Comparison of ENCODE assay signal across 19 cellular contexts in the genomic region with DNA sequence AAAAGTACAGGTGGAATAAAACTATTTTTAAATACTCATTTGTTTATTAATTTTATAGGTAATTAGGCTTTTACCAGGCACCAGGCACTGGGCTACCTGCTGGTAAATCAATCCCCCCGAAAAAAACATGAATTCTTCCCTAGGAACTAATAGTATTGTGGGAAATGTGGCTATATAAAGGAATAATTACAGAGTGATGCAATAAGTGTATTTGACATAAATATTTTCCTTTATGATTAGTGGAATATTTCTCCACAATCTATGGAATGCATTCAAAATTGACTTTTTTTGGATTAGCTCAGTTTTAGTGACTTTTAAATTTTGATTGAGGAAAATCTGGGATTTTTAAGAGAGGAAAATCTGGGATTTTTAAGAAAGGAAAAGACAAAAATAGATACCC.
"Had no signal": no experiment of that assay in that cellular context is flagged by ENCODE, and none has a peak within 500 bp of the region (broad histone marks: within the 10 kb centered on the region; RNA-seq: fewer than 3 reads in every experiment).

No MANE protein-coding gene starts in this region.

- H3K36me3 ChIP-seq: esophagus squamous epithelium, gastroesophageal sphincter, neural progenitor cell, ovary, right atrium auricular region, suprapubic skin, tibial artery, upper lobe of left lung, vagina had no signal

- ATAC-seq: gastroesophageal sphincter; left colon; left ventricle myocardium superior; natural killer cell treated with Interleukin-12 subunit alpha and Interleukin-12 subunit beta and Interleukin-15 and Interleukin-18, amount 100 ng/mL, for 72 hours had no signal

- H3K4me2 ChIP-seq: neural progenitor cell had no signal

- H3K4me3 ChIP-seq: esophagus squamous epithelium, gastroesophageal sphincter, lung, neural progenitor cell, ovary, right atrium auricular region, suprapubic skin, tibial artery, upper lobe of left lung, vagina had no signal

- H3K4me3 Mint-ChIP-seq: effector memory CD8-positive, alpha-beta T cell; neural progenitor cell had no signal

- H3K27me3 Mint-ChIP-seq: effector memory CD8-positive, alpha-beta T cell had no signal

- H3K9ac ChIP-seq: neural progenitor cell had no signal

- H3K9me3 ChIP-seq: esophagus squamous epithelium, gastroesophageal sphincter, ovary, right atrium auricular region, suprapubic skin, tibial artery, upper lobe of left lung, vagina had no signal

- H3K9me3 Mint-ChIP-seq: effector memory CD8-positive, alpha-beta T cell; natural killer cell treated with Interleukin-12 subunit alpha and Interleukin-12 subunit beta and Interleukin-15 and Interleukin-18, amount 100 ng/mL, for 72 hours; neural progenitor cell had no signal

- H3K36me3 Mint-ChIP-seq: neural progenitor cell had no signal

- H3K4me1 ChIP-seq: esophagus squamous epithelium, gastroesophageal sphincter, neural progenitor cell, suprapubic skin, tibial artery, vagina had no signal

- H3K27ac Mint-ChIP-seq: effector memory CD8-positive, alpha-beta T cell; neural progenitor cell had no signal

- H3K27ac ChIP-seq: esophagus squamous epithelium, gastroesophageal sphincter, neural progenitor cell, ovary, right atrium auricular region, suprapubic skin, tibial artery, upper lobe of left lung, vagina had no signal

- DNase-seq: esophagus squamous epithelium, foreskin fibroblast, left colon, left ventricle myocardium superior, mesenchymal stem cell, midbrain, nucleus accumbens, ovary, tibial artery, upper lobe of left lung had no signal

- FAIRE-seq: small intestine had no signal

- H3K27me3 ChIP-seq: esophagus squamous epithelium, gastroesophageal sphincter, neural progenitor cell, ovary, right atrium auricular region, suprapubic skin, upper lobe of left lung, vagina had no signal
